21 cellular contexts compared by ENCODE assay signal in genomic region chr15:61916104-61916503, GRCh38.
DNase-seq lines count a peak whose midpoint lies in the region; ATAC-seq and TF ChIP-seq lines count a peak whose summit lies in the region.
"Had no signal": no experiment of that assay in that cellular context is flagged by ENCODE, and none has a peak within 500 bp of the region (broad histone marks: within the 10 kb centered on the region; RNA-seq: fewer than 3 reads in every experiment).

No MANE protein-coding gene starts in this region.

- DNase-seq in AG04449 (ENCODE audit: low read depth, low spot score) (peak; percentile 45), Daoy (ENCODE audit: low read depth) (peak; percentile 5), RPMI7951 (ENCODE audit: low read depth) (peak; percentile 90), fibroblast of the aortic adventitia (ENCODE audit: low read depth) (peak; percentile 4), GM23338 (ENCODE audit: low spot score) (no peak), SHP77 (lab: John Stamatoyannopoulos, UW) (no peak), NCI-H345 (lab: John Stamatoyannopoulos, UW) (no peak)
- DNase-seq: activated CD4-positive, alpha-beta T cell treated with anti-CD3 and anti-CD28 coated beads, Interleukin-2, amount 10 ng/mL, durations not matched to agents 24 days and 14 days; activated T-cell treated with anti-CD3 and anti-CD28 coated beads for 4 hours; DMS53; effector CD8-positive, alpha-beta T cell; NCI-H2081 treated with DMSO at 0.1 percent for 48 hours; NK-92 treated with Interleukin-12 subunit alpha and Interleukin-12 subunit beta, amount 100 ng/mL, for 24 hours; stimulated activated CD4-positive, alpha-beta T cell treated with anti-CD3 and anti-CD28 coated beads, Interleukin-15, amount 100 ng/mL, for 24 hours; T1000 had no signal

- H3K4me3 Mint-ChIP-seq in GM23338 = no peak overlapping the region
- H3K4me3 Mint-ChIP-seq: activated CD4-positive, alpha-beta T cell treated with anti-CD3 and anti-CD28 coated beads, Interleukin-2, amount 10 ng/mL, durations not matched to agents 24 days and 14 days; activated naive CD4-positive, alpha-beta T cell treated with anti-CD3 and anti-CD28 coated beads, Interleukin-2, amount 50 U/mL, for 24 hours; nephron had no signal

- no peaks in the 10 kb centered on the region for H3K4me1 ChIP-seq in GM23338 (ENCODE audit: insufficient read depth)
- H3K4me1 ChIP-seq: BLaER1 treated with 17β-estradiol and CSF1 and Interleukin-3, amounts not matched to agents 10 nM and 100 nM; vagina had no signal

- H3K36me3 Mint-ChIP-seq in GM23338 (ENCODE audit: low read depth) = no peaks in the 10 kb centered on the region; the same call in 2 of the 3 replicates

- no peak overlapping the region for H3K27ac ChIP-seq in GM23338 (ENCODE audit: low read depth)
- H3K27ac ChIP-seq: BLaER1 treated with 17β-estradiol and CSF1 and Interleukin-3, amounts not matched to agents 10 nM and 100 nM; cardiac muscle cell; vagina had no signal

- CTCF ChIA-PET in AG04449 (lab: Yijun Ruan, JAX) = no interaction called here

- H3K4me3 ChIP-seq in AG04449 (ENCODE audit: low read depth, low read length) (no peak overlapping the region), fibroblast of the aortic adventitia (ENCODE audit: low read depth, low read length) (no peak overlapping the region), GM23338 (no peak overlapping the region)
- H3K4me3 ChIP-seq: BLaER1 treated with 17β-estradiol and CSF1 and Interleukin-3, amounts not matched to agents 10 nM and 100 nM; cardiac muscle cell; vagina had no signal

- no peak overlapping the region for H2AFZ ChIP-seq in GM23338

- H3K79me2 ChIP-seq in GM23338 (replicated peaks; ENCODE audit: insufficient read depth) = no peaks in the 10 kb centered on the region

- no peaks in the 10 kb centered on the region for H3K9me2 ChIP-seq in GM23338 (ENCODE audit: insufficient read depth)

- no peak overlapping the region for H3K27ac Mint-ChIP-seq in GM23338
- H3K27ac Mint-ChIP-seq: activated CD4-positive, alpha-beta T cell treated with anti-CD3 and anti-CD28 coated beads, Interleukin-2, amount 10 ng/mL, durations not matched to agents 24 days and 14 days; activated naive CD4-positive, alpha-beta T cell treated with anti-CD3 and anti-CD28 coated beads, Interleukin-2, amount 50 U/mL, for 24 hours; nephron had no signal

- no peaks in the 10 kb centered on the region for H3K36me3 ChIP-seq in GM23338 (ENCODE audit: insufficient read depth)

- POLR2A ChIA-PET in AG04449 (lab: Yijun Ruan, JAX) = no interaction called here

- no peaks in the 10 kb centered on the region for H3K9me3 Mint-ChIP-seq in GM23338
- H3K9me3 Mint-ChIP-seq: activated CD4-positive, alpha-beta T cell treated with anti-CD3 and anti-CD28 coated beads, Interleukin-2, amount 10 ng/mL, durations not matched to agents 24 days and 14 days; activated naive CD4-positive, alpha-beta T cell treated with anti-CD3 and anti-CD28 coated beads, Interleukin-2, amount 50 U/mL, for 24 hours; nephron had no signal

- no peaks in the 10 kb centered on the region for H3F3A ChIP-seq in GM23338 (replicated peaks; ENCODE audit: low read depth)

- H3K4me2 ChIP-seq in GM23338 = no peak overlapping the region
- H3K4me2 ChIP-seq: BLaER1 treated with 17β-estradiol and CSF1 and Interleukin-3, amounts not matched to agents 10 nM and 100 nM had no signal

- ATAC-seq in GM23338 (no peak), GM21423 (IDR thresholded peaks at IDR 0.05; ENCODE audit: unreplicated experiment) (no peak)

- H3K27me3 ChIP-seq in GM23338 (ENCODE audit: insufficient read depth) = no peaks in the 10 kb centered on the region
- H3K27me3 ChIP-seq: BLaER1 treated with 17β-estradiol and CSF1 and Interleukin-3, amounts not matched to agents 10 nM and 100 nM; cardiac muscle cell; vagina had no signal

- no peaks in the 10 kb centered on the region for H3K4me1 Mint-ChIP-seq in GM23338
- H3K4me1 Mint-ChIP-seq: activated CD4-positive, alpha-beta T cell treated with anti-CD3 and anti-CD28 coated beads, Interleukin-2, amount 10 ng/mL, durations not matched to agents 24 days and 14 days; activated naive CD4-positive, alpha-beta T cell treated with anti-CD3 and anti-CD28 coated beads, Interleukin-2, amount 50 U/mL, for 24 hours; nephron had no signal

- no peaks in the 10 kb centered on the region for H3K27me3 Mint-ChIP-seq in GM23338 (ENCODE audit: insufficient read depth, low read depth, poor library complexity)
- H3K27me3 Mint-ChIP-seq: activated CD4-positive, alpha-beta T cell treated with anti-CD3 and anti-CD28 coated beads, Interleukin-2, amount 10 ng/mL, durations not matched to agents 24 days and 14 days; activated naive CD4-positive, alpha-beta T cell treated with anti-CD3 and anti-CD28 coated beads, Interleukin-2, amount 50 U/mL, for 24 hours had no signal

- H4K20me1 ChIP-seq in GM23338 (replicated peaks; ENCODE audit: insufficient read depth) = no peaks in the 10 kb centered on the region

- TF ChIP-seq CTCF in AG04449 (IDR thresholded peaks at IDR 0.05; ENCODE audit: insufficient read depth, low read length, missing control alignments) (no peak), fibroblast of the aortic adventitia (IDR thresholded peaks at IDR 0.05; ENCODE audit: insufficient read depth, low read length) (no peak), GM23338 (conservative IDR thresholded peaks at IDR 0.05; ENCODE audit: low read depth in 2 of 2) (no peak)

TF ChIP-seq in GM23338, 12 proteins besides CTCF, POLR2A, EP300 and RAD21 (continues in another document):
- TF ChIP-seq REST (IDR thresholded peaks at IDR 0.05; ENCODE audit: unreplicated experiment) = no peak
- TF ChIP-seq ETS1 (IDR thresholded peaks at IDR 0.05) = no peak
- TF ChIP-seq ZNF114 (CRISPR knock-in tag; IDR thresholded peaks at IDR 0.05) = no peak
- TF ChIP-seq POLR2AphosphoS5 (IDR thresholded peaks at IDR 0.05; ENCODE audit: low read depth) = no peak
- no peak for TF ChIP-seq CREB1 (CRISPR knock-in tag; IDR thresholded peaks at IDR 0.05; ENCODE audit: low read depth)
- no peak for TF ChIP-seq JUNB (IDR thresholded peaks at IDR 0.05; ENCODE audit: unreplicated experiment)
- no peak for TF ChIP-seq EZH2phosphoT487 (IDR thresholded peaks at IDR 0.05; ENCODE audit: unreplicated experiment)
- no peak for TF ChIP-seq EZH2 (IDR thresholded peaks at IDR 0.05; ENCODE audit: low read depth, unreplicated experiment)
- TF ChIP-seq ZNF331 (CRISPR knock-in tag; IDR thresholded peaks at IDR 0.05; ENCODE audit: low read depth) = no peak
- TF ChIP-seq STAT1 (IDR thresholded peaks at IDR 0.05; ENCODE audit: unreplicated experiment) = no peak
- TF ChIP-seq NANOG (IDR thresholded peaks at IDR 0.05; ENCODE audit: borderline replicate concordance) = no peak

Comparison
In these comparisons a context has a peak if more than half of its experiments do, and no peak if none do; other contexts are left out.
1. DNase-seq: peak in AG04449 (single experiment), Daoy (single experiment), RPMI7951 (single experiment) and fibroblast of the aortic adventitia (single experiment); none in GM23338 (single experiment), SHP77 (0 of 2) and NCI-H345 (single experiment).